Comparison of ENCODE assay signal across 32 cellular contexts in the genomic region with DNA sequence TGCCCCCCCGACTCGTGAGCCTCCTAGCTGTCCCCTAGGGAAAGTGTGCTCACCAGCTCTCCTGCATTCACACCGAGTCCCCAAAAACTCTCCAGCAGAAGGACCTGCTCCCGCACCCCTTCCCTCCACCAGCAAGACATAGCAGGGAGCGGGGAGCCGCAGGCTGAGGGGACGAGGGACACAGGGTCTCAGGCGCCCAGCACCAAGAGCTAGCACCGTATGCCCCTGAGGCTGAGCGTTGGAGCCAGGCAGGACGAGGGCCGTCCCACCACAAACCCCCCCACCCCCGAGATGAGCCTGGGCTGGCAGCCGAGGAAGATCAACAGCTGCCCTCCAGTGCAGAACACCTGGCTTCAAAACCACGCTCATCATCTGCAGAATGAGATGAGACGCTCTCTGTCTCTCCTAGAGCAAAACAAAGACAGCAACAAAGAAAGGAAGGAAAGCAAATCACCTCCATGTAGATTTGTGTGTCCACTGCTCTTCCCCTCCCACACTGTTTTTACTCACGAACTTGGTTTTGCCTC. TPM values are rescaled to one million over a fixed set of nuclear protein-coding genes. Genes with fewer than 3 reads are reported as not detected.
"Had no signal": no experiment of that assay in that cellular context is flagged by ENCODE, and none has a peak within 500 bp of the region (broad histone marks: within the 10 kb centered on the region; RNA-seq: fewer than 3 reads in every experiment).

No MANE protein-coding gene starts in this region.

- H3K27ac Mint-ChIP-seq: activated CD4-positive, alpha-beta memory T cell treated with anti-CD3 and anti-CD28 coated beads for 36 hours; activated CD4-positive, alpha-beta T cell treated with anti-CD3 and anti-CD28 coated beads for 36 hours; activated CD4-positive, alpha-beta T cell treated with anti-CD3 and anti-CD28 coated beads, Interleukin-2, amount 10 ng/mL, durations not matched to agents 24 days and 14 days; activated CD8-positive, alpha-beta T cell treated with anti-CD3 and anti-CD28 coated beads, Interleukin-2, amount 10 ng/mL, durations not matched to agents 7 days and 5 days; activated naive CD4-positive, alpha-beta T cell treated with anti-CD3 and anti-CD28 coated beads, Interleukin-2, amount 50 U/mL, for 24 hours; activated naive CD8-positive, alpha-beta T cell treated with anti-CD3 and anti-CD28 coated beads for 36 hours; activated naive CD8-positive, alpha-beta T cell treated with anti-CD3 and anti-CD28 coated beads, Interleukin-2, amount 50 U/mL, for 24 hours; activated T-helper 17 cell treated with anti-CD3 and anti-CD28 coated beads, Interleukin-2, amount 50 U/mL, for 72 hours; effector memory CD8-positive, alpha-beta T cell; T-helper 17 cell; T-helper 2 cell treated with Interferon-gamma antibody and Interleukin-4, amounts not matched to agents 5 μg/mL and 100 μg/mL, for 36 hours had no signal

- DNase-seq: activated CD4-positive, alpha-beta T cell treated with anti-CD3 and anti-CD28 coated beads, Interleukin-2, amount 10 ng/mL, durations not matched to agents 24 days and 14 days; activated CD4-positive, CD25-positive, alpha-beta regulatory T cell; activated CD4-positive, CD25-positive, alpha-beta regulatory T cell treated with anti-CD3 and anti-CD28 coated beads, Interleukin-2, amount 50 U/mL, for 72 hours; activated effector memory CD4-positive, alpha-beta T cell treated with Interleukin-2 at 50 U/mL for 16 hours; activated gamma-delta T cell treated with Interleukin-2 at 50 U/mL for 16 hours; activated T-cell treated with anti-CD3 and anti-CD28 coated beads, Interleukin-2, amount 50 U/mL, for 4 hours; adrenal gland; amygdala; aorta; body of pancreas; caudate nucleus; cortex of kidney; dermis blood vessel endothelial cell; effector CD4-positive, alpha-beta T cell; effector memory CD8-positive, alpha-beta T cell; erythroblast; gastrocnemius medialis; glutamatergic neuron; heart left ventricle; T-helper 17 cell; T1000 had no signal

- H3K9me3 ChIP-seq: adrenal gland, body of pancreas, esophagus muscularis mucosa, gastrocnemius medialis, heart left ventricle had no signal

- H3K36me3 Mint-ChIP-seq: activated CD4-positive, alpha-beta memory T cell treated with anti-CD3 and anti-CD28 coated beads for 36 hours; activated naive CD4-positive, alpha-beta T cell treated with anti-CD3 and anti-CD28 coated beads, Interleukin-2, amount 50 U/mL, for 24 hours; activated naive CD8-positive, alpha-beta T cell treated with anti-CD3 and anti-CD28 coated beads for 36 hours had no signal

- H3K9me3 Mint-ChIP-seq: activated CD4-positive, alpha-beta memory T cell treated with anti-CD3 and anti-CD28 coated beads for 36 hours; activated CD4-positive, alpha-beta T cell treated with anti-CD3 and anti-CD28 coated beads, Interleukin-2, amount 10 ng/mL, durations not matched to agents 24 days and 14 days; activated naive CD4-positive, alpha-beta T cell treated with anti-CD3 and anti-CD28 coated beads, Interleukin-2, amount 50 U/mL, for 24 hours; activated naive CD8-positive, alpha-beta T cell treated with anti-CD3 and anti-CD28 coated beads for 36 hours; activated naive CD8-positive, alpha-beta T cell treated with anti-CD3 and anti-CD28 coated beads, Interleukin-2, amount 50 U/mL, for 24 hours; activated T-cell treated with anti-CD3 and anti-CD28 coated beads, Interleukin-2, amount 50 U/mL, for 4 hours; activated T-helper 17 cell treated with anti-CD3 and anti-CD28 coated beads, Interleukin-2, amount 50 U/mL, for 72 hours; effector memory CD8-positive, alpha-beta T cell; T-helper 2 cell treated with Interferon-gamma antibody and Interleukin-4, amounts not matched to agents 5 μg/mL and 100 μg/mL, for 36 hours had no signal

- H3K4me1 ChIP-seq: adrenal gland, body of pancreas, esophagus muscularis mucosa, foreskin keratinocyte, gastrocnemius medialis, heart left ventricle had no signal

- H3K4me1 Mint-ChIP-seq: activated naive CD4-positive, alpha-beta T cell treated with anti-CD3 and anti-CD28 coated beads, Interleukin-2, amount 50 U/mL, for 24 hours; T-helper 17 cell had no signal

- H3K27me3 ChIP-seq: adrenal gland, body of pancreas, foreskin keratinocyte, gastrocnemius medialis had no signal

- H3K27me3 Mint-ChIP-seq: activated CD4-positive, alpha-beta T cell treated with anti-CD3 and anti-CD28 coated beads, Interleukin-2, amount 10 ng/mL, durations not matched to agents 24 days and 14 days had no signal

- H3K4me3 Mint-ChIP-seq: activated CD4-positive, alpha-beta memory T cell treated with anti-CD3 and anti-CD28 coated beads for 36 hours; activated CD4-positive, alpha-beta T cell treated with anti-CD3 and anti-CD28 coated beads for 36 hours; activated CD4-positive, alpha-beta T cell treated with anti-CD3 and anti-CD28 coated beads, Interleukin-2, amount 10 ng/mL, durations not matched to agents 24 days and 14 days; activated CD8-positive, alpha-beta T cell treated with anti-CD3 and anti-CD28 coated beads, Interleukin-2, amount 10 ng/mL, durations not matched to agents 7 days and 5 days; activated naive CD4-positive, alpha-beta T cell treated with anti-CD3 and anti-CD28 coated beads, Interleukin-2, amount 50 U/mL, for 24 hours; activated naive CD8-positive, alpha-beta T cell treated with anti-CD3 and anti-CD28 coated beads for 36 hours; activated naive CD8-positive, alpha-beta T cell treated with anti-CD3 and anti-CD28 coated beads, Interleukin-2, amount 50 U/mL, for 24 hours; activated T-cell treated with anti-CD3 and anti-CD28 coated beads, Interleukin-2, amount 50 U/mL, for 4 hours; activated T-helper 17 cell treated with anti-CD3 and anti-CD28 coated beads, Interleukin-2, amount 50 U/mL, for 72 hours; effector memory CD8-positive, alpha-beta T cell; T-helper 17 cell; T-helper 2 cell treated with Interferon-gamma antibody and Interleukin-4, amounts not matched to agents 5 μg/mL and 100 μg/mL, for 36 hours had no signal

- H3K27ac ChIP-seq: adrenal gland, body of pancreas, esophagus muscularis mucosa, foreskin keratinocyte, gastrocnemius medialis, heart left ventricle had no signal

- ATAC-seq: body of pancreas; effector memory CD8-positive, alpha-beta T cell; foreskin keratinocyte; gastrocnemius medialis; heart left ventricle; T-helper 17 cell had no signal

- H3K36me3 ChIP-seq: adrenal gland, esophagus muscularis mucosa, gastrocnemius medialis, heart left ventricle had no signal

- H3K4me3 ChIP-seq: adrenal gland, body of pancreas, esophagus muscularis mucosa, gastrocnemius medialis, heart left ventricle had no signal

RNA-seq across cellular contexts. Expression of gene SALL3, which starts 39.8 kb away (rescaled TPM):
- total RNA-seq: activated CD4-positive, alpha-beta memory T cell treated with anti-CD3 and anti-CD28 coated beads for 36 hours; activated CD4-positive, alpha-beta T cell treated with anti-CD3 and anti-CD28 coated beads for 36 hours; activated CD4-positive, alpha-beta T cell treated with anti-CD3 and anti-CD28 coated beads, Interleukin-2, amount 10 ng/mL, durations not matched to agents 24 days and 14 days; activated CD8-positive, alpha-beta T cell treated with anti-CD3 and anti-CD28 coated beads, Interleukin-2, amount 10 ng/mL, durations not matched to agents 7 days and 5 days; activated naive CD8-positive, alpha-beta T cell treated with anti-CD3 and anti-CD28 coated beads for 36 hours; activated T-cell treated with anti-CD3 and anti-CD28 coated beads, Interleukin-2, amount 50 U/mL, for 4 hours; activated T-helper 17 cell treated with anti-CD3 and anti-CD28 coated beads, Interleukin-2, amount 50 U/mL, for 72 hours; body of pancreas; chondrocyte; esophagus muscularis mucosa; foreskin keratinocyte; gastrocnemius medialis; T-helper 17 cell had no signal
